11 cellular contexts compared by ENCODE assay signal in genomic region chr6:106514281-106514885, GRCh38.
DNase-seq lines count a peak whose midpoint lies in the region; ATAC-seq and TF ChIP-seq lines count a peak whose summit lies in the region.
"Had no signal": no experiment of that assay in that cellular context is flagged by ENCODE, and none has a peak within 500 bp of the region (broad histone marks: within the 10 kb centered on the region; RNA-seq: fewer than 3 reads in every experiment).

No MANE protein-coding gene starts in this region.

- H3K4me3 ChIP-seq in OCI-LY1 (ENCODE audit: low read depth, low read length, poor library complexity, severe bottlenecking) (peak overlapping the region; percentile 75), epithelial cell of esophagus (ENCODE audit: low read length) (peak overlapping the region; percentile 66), rectal smooth muscle tissue (ENCODE audit: low read length) (peak overlapping the region; percentile 94), WERI-Rb-1 (ENCODE audit: low read depth, low read length) (no peak overlapping the region)

- H3K4me2 ChIP-seq in OCI-LY1 (ENCODE audit: low read length): peak overlapping the region; percentile 80

- no peak for ATAC-seq in HG03045 (IDR thresholded peaks at IDR 0.05; ENCODE audit: unreplicated experiment)

- no peaks in the 10 kb centered on the region for H3K27me3 Mint-ChIP-seq in Calu3 (ENCODE audit: unreplicated experiment)

- TF ChIP-seq CTCF in Calu3 (IDR thresholded peaks at IDR 0.05; ENCODE audit: unreplicated experiment): no peak
- no peak for TF ChIP-seq CTCF in OCI-LY1 (IDR thresholded peaks at IDR 0.05; ENCODE audit: low read length)
- no peak for TF ChIP-seq CTCF in epithelial cell of esophagus (IDR thresholded peaks at IDR 0.05; ENCODE audit: insufficient read depth, low read depth, low read length, missing control alignments)
- TF ChIP-seq CTCF in WERI-Rb-1 (IDR thresholded peaks at IDR 0.05; ENCODE audit: low read depth, low read length): no peak

- H3K27me3 ChIP-seq in OCI-LY1 (ENCODE audit: insufficient read depth, low read length): no peaks in the 10 kb centered on the region
- peaks cover 2% of the 10 kb centered on the region for H3K27me3 ChIP-seq in rectal smooth muscle tissue (ENCODE audit: control insufficient read depth, insufficient read depth, low read length)
- peaks cover 30% of the 10 kb centered on the region for H3K27me3 ChIP-seq in WERI-Rb-1 (ENCODE audit: insufficient read depth, low read depth, severe bottlenecking)

- H3K9ac ChIP-seq in OCI-LY1 (ENCODE audit: low read length) (peak overlapping the region; percentile 79), rectal smooth muscle tissue (ENCODE audit: low read length) (no peak overlapping the region)

- H3K79me2 ChIP-seq in OCI-LY1 (ENCODE audit: insufficient read depth, low read length): peaks cover 16% of the 10 kb centered on the region; the same call in 1 of the 2 replicates

- H3K9me3 Mint-ChIP-seq in Calu3 (ENCODE audit: low read depth, unreplicated experiment): no peaks in the 10 kb centered on the region
- H3K9me3 Mint-ChIP-seq: H9 had no signal

- H4K20me1 ChIP-seq in OCI-LY1 (ENCODE audit: insufficient read depth, low read length): no peaks in the 10 kb centered on the region

- peaks cover 60% of the 10 kb centered on the region for H3K36me3 Mint-ChIP-seq in Calu3 (ENCODE audit: insufficient read depth, unreplicated experiment)

- H3K4me3 Mint-ChIP-seq in Calu3 (ENCODE audit: low read depth, unreplicated experiment): peak overlapping the region; percentile 89
- H3K4me3 Mint-ChIP-seq: H9 had no signal

- H3K27ac ChIP-seq in OCI-LY1 (ENCODE audit: low read depth, low read length, poor library complexity, severe bottlenecking) (peak overlapping the region; percentile 95), rectal smooth muscle tissue (ENCODE audit: low read depth, low read length) (no peak overlapping the region), WERI-Rb-1 (no peak overlapping the region)

- H3K4me1 ChIP-seq in OCI-LY1 (ENCODE audit: insufficient read depth, low read length, severe bottlenecking) (peaks cover 87% of the 10 kb centered on the region), rectal smooth muscle tissue (ENCODE audit: control insufficient read depth, insufficient read depth, low read length) (peaks cover 3% of the 10 kb centered on the region)

- intact Hi-C loops in Calu3 (cut with micrococcal nuclease; ENCODE audit: unreplicated experiment): loop anchor here (1.0 to 2.0 kb wide), 3 partner anchors 16 to 67 kb away; no protein-coding TSS in a partner anchor

- H3K9me2 ChIP-seq in OCI-LY1 (ENCODE audit: low read depth, low read length): no peaks in the 10 kb centered on the region

- H3K4me1 Mint-ChIP-seq in Calu3 (ENCODE audit: low read depth, unreplicated experiment): peaks cover 26% of the 10 kb centered on the region

- H3K9me3 ChIP-seq in OCI-LY1 (ENCODE audit: low read length) (no peaks in the 10 kb centered on the region), WERI-Rb-1 (ENCODE audit: severe bottlenecking) (no peaks in the 10 kb centered on the region)

- H2AFZ ChIP-seq in OCI-LY1 (ENCODE audit: low read length): no peak overlapping the region

- peak overlapping the region; percentile 73 for H3K27ac Mint-ChIP-seq in Calu3 (ENCODE audit: unreplicated experiment)
- H3K27ac Mint-ChIP-seq: H9 had no signal

- H3F3A ChIP-seq in OCI-LY1 (ENCODE audit: insufficient read depth, low read length): peaks cover 12% of the 10 kb centered on the region; the same call in 1 of the 2 replicates

- TSS peak; percentile 22 for BruUV-seq in Calu3 (replicated peaks; lab: Mats Ljungman, UMichigan)

- CTCF ChIA-PET in Calu3 (lab: Charles Lee): no interaction called here

- H3K36me3 ChIP-seq in OCI-LY1 (ENCODE audit: insufficient read depth, low read length): no peaks in the 10 kb centered on the region
- no peaks in the 10 kb centered on the region for H3K36me3 ChIP-seq in rectal smooth muscle tissue (ENCODE audit: control insufficient read depth, insufficient read depth, low read length)
- H3K36me3 ChIP-seq in WERI-Rb-1: no peaks in the 10 kb centered on the region

- DNase-seq in Calu3: peak; percentile 16
- peak; percentile 56 for DNase-seq in epithelial cell of esophagus (ENCODE audit: low read depth)
- DNase-seq in WERI-Rb-1: no peak
- no peak for DNase-seq in ecto neural progenitor cell (ENCODE audit: low spot score)
- no peak for DNase-seq in UCSD-AML1 (lab: John Stamatoyannopoulos, UW; ENCODE audit: unreplicated experiment)
- DNase-seq: activated CD8-positive, alpha-beta memory T cell treated with anti-CD3 and anti-CD28 coated beads for 24 hours; effector CD8-positive, alpha-beta T cell; H9 had no signal

Comparison
In these comparisons a context has a peak if more than half of its experiments do, and no peak if none do; other contexts are left out.
1. DNase-seq: peak in Calu3 (single experiment) and epithelial cell of esophagus (single experiment); none in WERI-Rb-1 (single experiment), ecto neural progenitor cell (single experiment) and UCSD-AML1 (single experiment).